14 cellular contexts compared by ENCODE assay signal in the genomic region with DNA sequence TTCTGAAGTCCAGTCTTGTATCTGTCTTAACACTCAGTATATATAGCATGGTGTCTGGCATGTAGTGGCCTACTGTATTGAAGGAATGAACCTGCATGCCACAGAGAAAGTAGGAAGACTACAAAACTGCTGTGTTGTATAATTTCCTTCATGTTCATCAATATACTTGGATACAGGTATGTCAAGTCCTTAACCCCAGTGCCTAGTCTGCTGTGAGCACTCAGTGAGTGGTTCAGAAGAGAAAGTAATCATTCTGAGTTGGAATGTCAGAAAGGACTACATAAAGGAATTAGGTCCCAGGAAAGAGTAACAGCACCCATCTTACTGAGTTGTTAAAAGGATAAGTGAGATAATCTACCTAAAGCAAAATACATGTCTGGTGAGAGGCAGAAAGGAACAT. TPM values are rescaled to one million over a fixed set of nuclear protein-coding genes. Genes with fewer than 3 reads are reported as not detected.
DNase-seq lines count a peak whose midpoint lies in the region; ATAC-seq and TF ChIP-seq lines count a peak whose summit lies in the region.
"Had no signal": no experiment of that assay in that cellular context is flagged by ENCODE, and none has a peak within 500 bp of the region (broad histone marks: within the 10 kb centered on the region; RNA-seq: fewer than 3 reads in every experiment).

No MANE protein-coding gene starts in this region.

- H3K9me3 ChIP-seq in mammary epithelial cell (replicated peaks; ENCODE audit: insufficient read depth, low read length) (no peaks in the 10 kb centered on the region), thoracic aorta (no peaks in the 10 kb centered on the region)
- H3K9me3 ChIP-seq: BE2C, gastroesophageal sphincter had no signal

- no peak overlapping the region for H3K9ac ChIP-seq in mammary epithelial cell (ENCODE audit: insufficient read depth, low read length)

- H4K20me1 ChIP-seq in mammary epithelial cell (ENCODE audit: insufficient read depth, low read length), result no peaks in the 10 kb centered on the region

- H3K4me1 ChIP-seq in mammary epithelial cell (ENCODE audit: insufficient read depth, low read length) (peaks cover 2% of the 10 kb centered on the region), thoracic aorta (ENCODE audit: control insufficient read depth in 1 of 2, low read depth in 2 of 2) (peaks cover 4 to 12% of the 10 kb centered on the region in 2 donors)
- H3K4me1 ChIP-seq: BE2C had no signal

- in situ Hi-C loops in mammary epithelial cell (cut with MboI; ENCODE audit: low sequenced_read_pairs in 2 of 2), result no loop called here

- peak overlapping the region; percentile 49 for H3K27ac Mint-ChIP-seq in MCF 10A (ENCODE audit: low read depth, unreplicated experiment)
- peak overlapping the region; percentile 19 for H3K27ac Mint-ChIP-seq in chondrocyte (ENCODE audit: unreplicated experiment)

- H3K36me3 Mint-ChIP-seq in MCF 10A (ENCODE audit: insufficient read depth, unreplicated experiment) (peaks cover 62% of the 10 kb centered on the region), chondrocyte (ENCODE audit: low read depth) (peaks cover 16% of the 10 kb centered on the region)

- H3K27me3 Mint-ChIP-seq in MCF 10A (ENCODE audit: insufficient read depth, unreplicated experiment), result no peaks in the 10 kb centered on the region
- no peaks in the 10 kb centered on the region for H3K27me3 Mint-ChIP-seq in chondrocyte (ENCODE audit: low read depth)

- no peak overlapping the region for H3K4me2 ChIP-seq in mammary epithelial cell (ENCODE audit: insufficient read depth, low read depth, low read length)

- H3K27ac ChIP-seq in mammary epithelial cell (ENCODE audit: insufficient read depth, low read depth, low read length), result no peak overlapping the region
- H3K27ac ChIP-seq in thoracic aorta, result peak overlapping the region; percentile 31 to 46

- dilution Hi-C loops in mammary epithelial cell (cut with HindIII; ENCODE audit: low sequenced_read_pairs), result no loop called here

- no peak overlapping the region for H3K4me3 ChIP-seq in mammary epithelial cell (replicated peaks in 1 of 3; ENCODE audit: insufficient read depth in 1 of 3, low read depth in 2 of 3, low read length in 3 of 3)
- no peak overlapping the region for H3K4me3 ChIP-seq in thoracic aorta
- H3K4me3 ChIP-seq: gastroesophageal sphincter had no signal

- intact Hi-C loops in MCF 10A (cut with micrococcal nuclease), result no loop called here
- intact Hi-C loops in mammary epithelial cell (cut with micrococcal nuclease), result no loop called here

- H3K9me3 Mint-ChIP-seq in MCF 10A (ENCODE audit: unreplicated experiment), result no peaks in the 10 kb centered on the region
- H3K9me3 Mint-ChIP-seq in chondrocyte (ENCODE audit: low read depth), result no peaks in the 10 kb centered on the region

- no peak for ATAC-seq in thoracic aorta (ENCODE audit: insufficient number of reproducible peaks, low FRiP score, low read depth)
- ATAC-seq: gastroesophageal sphincter had no signal

- TF ChIP-seq CTCF in MCF 10A (IDR thresholded peaks at IDR 0.05; ENCODE audit: unreplicated experiment) (no peak), mammary epithelial cell (conservative IDR thresholded peaks at IDR 0.05 in 1 of 2, IDR thresholded peaks at IDR 0.05 in 1 of 2; ENCODE audit: extremely low read depth in 1 of 2, insufficient read depth in 1 of 2, low read depth in 1 of 2, low read length in 2 of 2) (no peak), chondrocyte (IDR thresholded peaks at IDR 0.05) (no peak), thoracic aorta (IDR thresholded peaks at IDR 0.05) (no peak)

- H3K4me1 Mint-ChIP-seq in MCF 10A (ENCODE audit: insufficient read depth, unreplicated experiment) (peaks cover 21% of the 10 kb centered on the region), chondrocyte (ENCODE audit: low read depth) (peaks cover 25% of the 10 kb centered on the region)

- H3K36me3 ChIP-seq in mammary epithelial cell (ENCODE audit: insufficient read depth, low read length) (peaks cover 42% of the 10 kb centered on the region), thoracic aorta (peaks cover 13% of the 10 kb centered on the region)

- CTCF ChIA-PET in MCF 10A (lab: Yijun Ruan, JAX), result no interaction called here
- CTCF ChIA-PET in mammary epithelial cell (lab: Charles Lee; ENCODE audit: low non-redundant PET), result no interaction called here

- BruUV-seq in MCF 10A (replicated peaks; lab: Mats Ljungman, UMichigan) (no TSS peak), mammary epithelial cell (replicated peaks; lab: Mats Ljungman, UMichigan) (no TSS peak)

- POLR2A ChIA-PET in MCF 10A (lab: Yijun Ruan, JAX), result no interaction called here

- H3K79me2 ChIP-seq in mammary epithelial cell (ENCODE audit: insufficient read depth, low read length), result no peaks in the 10 kb centered on the region

- no peak overlapping the region for H3K4me3 Mint-ChIP-seq in MCF 10A (ENCODE audit: unreplicated experiment)
- no peak overlapping the region for H3K4me3 Mint-ChIP-seq in chondrocyte (ENCODE audit: unreplicated experiment)

- no peak overlapping the region for H2AFZ ChIP-seq in mammary epithelial cell (ENCODE audit: low read depth, low read length)

- H3K27me3 ChIP-seq in mammary epithelial cell (ENCODE audit: insufficient read depth, low read length), result no peaks in the 10 kb centered on the region
- no peaks in the 10 kb centered on the region for H3K27me3 ChIP-seq in thoracic aorta (replicated peaks; ENCODE audit: insufficient read depth)
- H3K27me3 ChIP-seq: BE2C, gastroesophageal sphincter had no signal

- DNase-seq in MCF 10A (ENCODE audit: unreplicated experiment) (no peak), mammary epithelial cell (no peak), OCI-M1 (lab: John Stamatoyannopoulos, UW) (peak; percentile 45), chondrocyte (ENCODE audit: low spot score) (no peak), thoracic aorta (ENCODE audit: low spot score) (no peak), HCEC 1CT (no peak), COR-L47 (lab: John Stamatoyannopoulos, UW) (no peak)
- DNase-seq in stimulated activated CD4-positive, alpha-beta T cell treated with anti-CD3 and anti-CD28 coated beads, Interleukin-4, amount 100 ng/mL, for 1 hour, result no peak
- DNase-seq: BE2C; effector CD8-positive, alpha-beta T cell; NCI-H1694 treated with DMSO at 0.1 percent for 48 hours; NCI-H524; stimulated activated CD4-positive, alpha-beta T cell treated with anti-CD3 and anti-CD28 coated beads, Interleukin-1b, Interleukin-23, amount 100 ng/mL, for 48 hours had no signal

RNA-seq across cellular contexts. Expression of gene ABCE1, which starts 32.0 kb away (rescaled TPM):
- total RNA-seq in MCF 10A (2022) (136 and 140 TPM in 2 replicates), mammary epithelial cell (100 to 1,000 TPM in 1 of 2 donors, 10 to 100 TPM in 1; 96.3 to 132 TPM), chondrocyte (48.8 to 75.3 TPM (median 53.1 TPM) in 3 replicates), thoracic aorta (10 to 100 TPM; 74.6 to 74.7 TPM)
- polyA plus RNA-seq in mammary epithelial cell, result 98.4 TPM
- polyA minus RNA-seq in mammary epithelial cell, result 192 TPM

RNA-seq across cellular contexts. Expression of gene ANAPC10, which starts 32.1 kb away (rescaled TPM):
- total RNA-seq in MCF 10A (2022), result 32.2 and 38.9 TPM in 2 replicates
- 10 to 100 TPM; 18.3 to 25.1 TPM for total RNA-seq in mammary epithelial cell
- polyA plus RNA-seq in mammary epithelial cell, result 20.3 TPM
- polyA minus RNA-seq in mammary epithelial cell, result 26.1 TPM
- total RNA-seq in chondrocyte, result 17.7 to 21.4 TPM (median 18.3 TPM) in 3 replicates
- total RNA-seq in thoracic aorta, result 10 to 100 TPM; 16.6 to 23.0 TPM

RNA-seq across cellular contexts. Expression of gene OTUD4, which starts 50.3 kb away (rescaled TPM):
- 66.2 and 68.0 TPM in 2 replicates for total RNA-seq in MCF 10A (2022)
- 10 to 100 TPM; 32.3 to 49.1 TPM for total RNA-seq in mammary epithelial cell
- 18.2 TPM for polyA plus RNA-seq in mammary epithelial cell
- 53.2 TPM for polyA minus RNA-seq in mammary epithelial cell
- total RNA-seq in chondrocyte, result 27.7 to 35.4 TPM (median 29.6 TPM) in 3 replicates
- 10 to 100 TPM; 46.7 to 57.2 TPM for total RNA-seq in thoracic aorta
